Comparison of ENCODE assay signal across 17 cellular contexts in genomic region chr3:186383026-186383993, GRCh38. TPM values are rescaled to one million over a fixed set of nuclear protein-coding genes. Genes with fewer than 3 reads are reported as not detected.
DNase-seq lines count a peak whose midpoint lies in the region; ATAC-seq and TF ChIP-seq lines count a peak whose summit lies in the region.
"Had no signal": no experiment of that assay in that cellular context is flagged by ENCODE, and none has a peak within 500 bp of the region (broad histone marks: within the 10 kb centered on the region; RNA-seq: fewer than 3 reads in every experiment).

No MANE protein-coding gene starts in this region.

- TF ChIP-seq CTCF in testis (IDR thresholded peaks at IDR 0.05) = no peak

- H3K36me3 ChIP-seq in testis (ENCODE audit: low read depth, missing control alignments) = no peaks in the 10 kb centered on the region

- TF ChIP-seq POLR2A in testis (IDR thresholded peaks at IDR 0.05) = no peak

- H3K9me3 ChIP-seq in testis = no peaks in the 10 kb centered on the region
- H3K9me3 ChIP-seq: mucosa of descending colon had no signal

- H3K27me3 ChIP-seq in testis = no peaks in the 10 kb centered on the region

- peak overlapping the region; percentile 14 to 60 for H3K27ac ChIP-seq in testis

- H3K4me3 ChIP-seq in testis = no peak overlapping the region
- H3K4me3 ChIP-seq: mucosa of descending colon had no signal

- peaks cover 6% of the 10 kb centered on the region for H3K4me1 ChIP-seq in testis

- DNase-seq in RPMI7951 (ENCODE audit: low read depth) (peak; percentile 9), head of caudate nucleus (peak in 32 of 42 donors; percentile 6 to 72 (median 34)), nucleus accumbens (lab: John Stamatoyannopoulos, UW) (peak in 36 of 56 donors; percentile 2 to 66 (median 27)), testis (peak; percentile 36), NCI-H82 (lab: John Stamatoyannopoulos, UW) (no peak), left lobe of liver (ENCODE audit: low spot score) (no peak), SK-N-DZ (ENCODE audit: low spot score) (no peak)
- DNase-seq: activated CD4-positive, alpha-beta T cell treated with anti-CD3 and anti-CD28 coated beads for 4 hours; activated naive CD4-positive, alpha-beta T cell; dermis blood vessel endothelial cell; erythroblast; mucosa of descending colon; NCI-H2081 treated with DMSO at 0.1 percent for 48 hours; NCI-H526 had no signal

- intact Hi-C loops in head of caudate nucleus (cut with DNase I) = no loop called here
- intact Hi-C loops in testis (cut with DNase I; ENCODE audit: low total_unique reads) = no loop called here

- 50 to 57% methylated on average over 14 to 18 of the region's 18 CpGs for WGBS in testis, 2 donors

- no peak for ATAC-seq in left lobe of liver
- ATAC-seq: HCT116, SK-N-SH treated with all-trans-retinoic acid at 6 μM for 48 hours had no signal

RNA-seq across cellular contexts. Expression of gene DGKG, which starts 21.3 kb away (rescaled TPM):
- 15.3 and 17.3 TPM in 2 replicates for total RNA-seq in RPMI7951 (2014; rRNA removed; shearing (Covaris generic))
- 1 to 10 TPM in 1 of 2 donors, under 1 TPM in 1; 0.68 to 1.1 TPM for total RNA-seq in testis
- polyA plus RNA-seq in testis (ENCODE audit: insufficient read depth, low read depth, low replicate concordance) = 1.2 TPM
- total RNA-seq in left lobe of liver = 1.4 TPM
- not detected in 2 replicates for polyA plus RNA-seq in SK-N-DZ (2014; cell fraction: cytosol; rRNA removed)
- not detected in 2 replicates for polyA plus RNA-seq in SK-N-DZ (2014; cell fraction: nucleus; rRNA removed)
- total RNA-seq: osteocyte had no signal

Comparison
In these comparisons a context has a peak if more than half of its experiments do, and no peak if none do; other contexts are left out.
1. DNase-seq: peak in RPMI7951 (single experiment), head of caudate nucleus (32 of 42), nucleus accumbens (36 of 56) and testis (single experiment); none in NCI-H82 (single experiment), left lobe of liver (single experiment) and SK-N-DZ (single experiment).